Comparison of ENCODE assay signal across 1 cellular context in the genomic region with DNA sequence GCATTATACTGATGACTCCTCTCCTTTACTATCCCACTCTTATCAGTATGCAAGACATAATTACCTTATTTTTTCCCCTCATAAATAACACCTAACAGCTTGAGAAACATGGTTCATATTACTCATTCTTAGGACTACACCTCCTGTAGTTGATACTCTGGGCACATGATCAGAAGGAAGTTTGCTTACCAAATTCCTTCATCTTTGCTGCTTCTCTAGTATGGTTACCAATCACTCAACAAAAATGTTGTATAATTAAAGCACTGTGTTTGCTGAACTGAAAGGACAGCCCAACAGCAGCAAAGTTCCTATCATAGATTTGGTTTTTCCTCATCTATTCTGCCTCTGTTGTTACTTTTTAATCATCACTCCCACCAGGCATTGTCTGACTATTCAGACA.
TF ChIP-seq lines count a peak whose summit lies in the region.

No MANE protein-coding gene starts in this region.

TF ChIP-seq in GM23338, 12 proteins besides CTCF, POLR2A, EP300 and RAD21 (continued from another document):
- TF ChIP-seq, protein P1, sequence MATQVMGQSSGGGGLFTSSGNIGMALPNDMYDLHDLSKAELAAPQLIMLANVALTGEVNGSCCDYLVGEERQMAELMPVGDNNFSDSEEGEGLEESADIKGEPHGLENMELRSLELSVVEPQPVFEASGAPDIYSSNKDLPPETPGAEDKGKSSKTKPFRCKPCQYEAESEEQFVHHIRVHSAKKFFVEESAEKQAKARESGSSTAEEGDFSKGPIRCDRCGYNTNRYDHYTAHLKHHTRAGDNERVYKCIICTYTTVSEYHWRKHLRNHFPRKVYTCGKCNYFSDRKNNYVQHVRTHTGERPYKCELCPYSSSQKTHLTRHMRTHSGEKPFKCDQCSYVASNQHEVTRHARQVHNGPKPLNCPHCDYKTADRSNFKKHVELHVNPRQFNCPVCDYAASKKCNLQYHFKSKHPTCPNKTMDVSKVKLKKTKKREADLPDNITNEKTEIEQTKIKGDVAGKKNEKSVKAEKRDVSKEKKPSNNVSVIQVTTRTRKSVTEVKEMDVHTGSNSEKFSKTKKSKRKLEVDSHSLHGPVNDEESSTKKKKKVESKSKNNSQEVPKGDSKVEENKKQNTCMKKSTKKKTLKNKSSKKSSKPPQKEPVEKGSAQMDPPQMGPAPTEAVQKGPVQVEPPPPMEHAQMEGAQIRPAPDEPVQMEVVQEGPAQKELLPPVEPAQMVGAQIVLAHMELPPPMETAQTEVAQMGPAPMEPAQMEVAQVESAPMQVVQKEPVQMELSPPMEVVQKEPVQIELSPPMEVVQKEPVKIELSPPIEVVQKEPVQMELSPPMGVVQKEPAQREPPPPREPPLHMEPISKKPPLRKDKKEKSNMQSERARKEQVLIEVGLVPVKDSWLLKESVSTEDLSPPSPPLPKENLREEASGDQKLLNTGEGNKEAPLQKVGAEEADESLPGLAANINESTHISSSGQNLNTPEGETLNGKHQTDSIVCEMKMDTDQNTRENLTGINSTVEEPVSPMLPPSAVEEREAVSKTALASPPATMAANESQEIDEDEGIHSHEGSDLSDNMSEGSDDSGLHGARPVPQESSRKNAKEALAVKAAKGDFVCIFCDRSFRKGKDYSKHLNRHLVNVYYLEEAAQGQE (IDR thresholded peaks at IDR 0.05; ENCODE audit: unreplicated experiment), result no peak
- TF ChIP-seq, protein P2, sequence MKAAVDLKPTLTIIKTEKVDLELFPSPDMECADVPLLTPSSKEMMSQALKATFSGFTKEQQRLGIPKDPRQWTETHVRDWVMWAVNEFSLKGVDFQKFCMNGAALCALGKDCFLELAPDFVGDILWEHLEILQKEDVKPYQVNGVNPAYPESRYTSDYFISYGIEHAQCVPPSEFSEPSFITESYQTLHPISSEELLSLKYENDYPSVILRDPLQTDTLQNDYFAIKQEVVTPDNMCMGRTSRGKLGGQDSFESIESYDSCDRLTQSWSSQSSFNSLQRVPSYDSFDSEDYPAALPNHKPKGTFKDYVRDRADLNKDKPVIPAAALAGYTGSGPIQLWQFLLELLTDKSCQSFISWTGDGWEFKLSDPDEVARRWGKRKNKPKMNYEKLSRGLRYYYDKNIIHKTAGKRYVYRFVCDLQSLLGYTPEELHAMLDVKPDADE (IDR thresholded peaks at IDR 0.05), result no peak
- no peak for TF ChIP-seq JUNB (IDR thresholded peaks at IDR 0.05; ENCODE audit: unreplicated experiment)
- no peak for TF ChIP-seq EZH2 (IDR thresholded peaks at IDR 0.05; ENCODE audit: low read depth, unreplicated experiment)
- TF ChIP-seq CREB1 (CRISPR knock-in tag; IDR thresholded peaks at IDR 0.05; ENCODE audit: low read depth), result no peak
- TF ChIP-seq POLR2AphosphoS5 (IDR thresholded peaks at IDR 0.05; ENCODE audit: low read depth), result no peak
